1 cellular context compared by ENCODE assay signal in genomic region chr1:148768541-148768940, GRCh38. TPM values are rescaled to one million over a fixed set of nuclear protein-coding genes. Genes with fewer than 3 reads are reported as not detected.
"Had no signal": no experiment of that assay in that cellular context is flagged by ENCODE, and none has a peak within 500 bp of the region (broad histone marks: within the 10 kb centered on the region; RNA-seq: fewer than 3 reads in every experiment).

No MANE protein-coding gene starts in this region.

RNA-seq across cellular contexts. Expression of gene NUDT4B, which starts 20.0 kb away (rescaled TPM):
- total RNA-seq: PC-9 had no signal
